Comparison of ENCODE assay signal across 9 cellular contexts in the genomic region with DNA sequence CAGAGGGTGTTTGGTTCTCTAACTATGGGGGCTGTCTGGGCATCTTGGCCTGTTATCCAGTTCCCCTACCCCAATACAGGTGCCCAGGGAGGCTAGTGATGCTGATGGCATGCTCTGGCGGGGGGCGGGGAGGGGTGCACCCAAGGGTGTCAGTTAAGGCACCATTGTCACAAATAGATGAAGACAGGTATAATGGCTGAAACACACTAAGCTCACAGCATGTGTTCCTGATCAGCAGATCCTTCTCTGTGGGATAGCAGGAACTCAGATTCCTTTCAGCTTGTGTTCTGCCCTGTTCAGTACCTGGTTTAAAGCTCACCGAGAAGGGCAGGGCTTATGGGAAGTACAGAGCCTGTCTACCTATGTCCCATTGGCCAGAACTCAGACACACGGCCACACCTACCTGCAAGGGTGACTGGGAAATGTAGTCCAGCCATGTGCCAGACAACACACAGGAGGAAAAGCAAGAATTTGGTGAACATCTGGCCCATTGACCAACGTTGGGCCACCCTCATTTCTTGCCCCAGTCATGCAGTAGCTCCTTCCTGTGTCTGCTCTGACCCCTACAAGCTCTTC. TPM values are rescaled to one million over a fixed set of nuclear protein-coding genes. Genes with fewer than 3 reads are reported as not detected.
DNase-seq lines count a peak whose midpoint lies in the region; ATAC-seq, FAIRE-seq and TF ChIP-seq lines count a peak whose summit lies in the region.
"Had no signal": no experiment of that assay in that cellular context is flagged by ENCODE, and none has a peak within 500 bp of the region (broad histone marks: within the 10 kb centered on the region; RNA-seq: fewer than 3 reads in every experiment).

No MANE protein-coding gene starts in this region.

- peak; percentile 10 for DNase-seq in A673 (ENCODE audit: low spot score)
- DNase-seq in GM18507 (ENCODE audit: extremely low spot score, insufficient read length, low read depth), result peak; percentile 14
- DNase-seq in Jurkat, Clone E6-1 (ENCODE audit: low read depth, low spot score), result peak; percentile 52
- DNase-seq in T-helper 2 cell treated with Interferon-gamma antibody and Interleukin-4, amounts not matched to agents 5 μg/mL and 100 μg/mL, for 36 hours (ENCODE audit: low spot score), result peak; percentile 6
- peak in 36 of 42 donors; percentile 10 to 86 (median 46) for DNase-seq in head of caudate nucleus

- no peak for ATAC-seq in HG02678 (IDR thresholded peaks at IDR 0.05; ENCODE audit: unreplicated experiment)
- no peak for ATAC-seq in HG03196 (IDR thresholded peaks at IDR 0.05; ENCODE audit: unreplicated experiment)
- ATAC-seq in GM18861 (IDR thresholded peaks at IDR 0.05; ENCODE audit: unreplicated experiment), result no peak

- CTCF ChIA-PET in A673 (lab: Charles Lee), result no interaction called here

- peaks cover 52% of the 10 kb centered on the region for H3K27me3 ChIP-seq in A673 (replicated peaks; ENCODE audit: insufficient read depth, low read depth, low read length, poor library complexity)

- no peaks in the 10 kb centered on the region for H3K4me1 ChIP-seq in A673 (ENCODE audit: insufficient read depth, low read length, poor library complexity, severe bottlenecking)

- no TSS peak for BruUV-seq in A673 (replicated peaks; lab: Mats Ljungman, UMichigan)

- no peak overlapping the region for H3K4me3 ChIP-seq in A673 (ENCODE audit: low read depth, low read length, poor library complexity, severe bottlenecking)
- H3K4me3 ChIP-seq in Jurkat, Clone E6-1 (ENCODE audit: low read length), result peak overlapping the region; percentile 18; the same call in 1 of the 2 replicates

- intact Hi-C loops in A673 (cut with micrococcal nuclease; ENCODE audit: unreplicated experiment) (no loop called here), head of caudate nucleus (cut with DNase I) (no loop called here)

- peaks cover 5% of the 10 kb centered on the region for H3K4me1 Mint-ChIP-seq in T-helper 2 cell treated with Interferon-gamma antibody and Interleukin-4, amounts not matched to agents 5 μg/mL and 100 μg/mL, for 36 hours (ENCODE audit: low read depth)

- no peak overlapping the region for H3K27ac Mint-ChIP-seq in T-helper 2 cell treated with Interferon-gamma antibody and Interleukin-4, amounts not matched to agents 5 μg/mL and 100 μg/mL, for 36 hours
- H3K27ac Mint-ChIP-seq: activated naive CD4-positive, alpha-beta T cell treated with anti-CD3 and anti-CD28 coated beads, Interleukin-2, amount 50 U/mL, for 72 hours had no signal

- no peak overlapping the region for H3K4me3 Mint-ChIP-seq in T-helper 2 cell treated with Interferon-gamma antibody and Interleukin-4, amounts not matched to agents 5 μg/mL and 100 μg/mL, for 36 hours

- POLR2A ChIA-PET in A673 (lab: Charles Lee; ENCODE audit: low non-redundant PET), result no interaction called here

- TF ChIP-seq CTCF in A673 (conservative IDR thresholded peaks at IDR 0.05; ENCODE audit: low read depth, low read length), result no peak

- no peaks in the 10 kb centered on the region for H3K9me3 Mint-ChIP-seq in T-helper 2 cell treated with Interferon-gamma antibody and Interleukin-4, amounts not matched to agents 5 μg/mL and 100 μg/mL, for 36 hours
- H3K9me3 Mint-ChIP-seq: activated naive CD4-positive, alpha-beta T cell treated with anti-CD3 and anti-CD28 coated beads, Interleukin-2, amount 50 U/mL, for 72 hours had no signal

- H3K9me3 ChIP-seq in A673 (ENCODE audit: low read depth, low read length, poor library complexity, severe bottlenecking), result no peaks in the 10 kb centered on the region

- FAIRE-seq in GM18507 (lab: Jason Lieb, UNC), result peak; percentile 63

- H3K36me3 ChIP-seq in A673 (ENCODE audit: insufficient read depth, low read length, poor library complexity, severe bottlenecking), result no peaks in the 10 kb centered on the region

- no peak overlapping the region for H3K27ac ChIP-seq in A673 (ENCODE audit: low read depth, low read length, poor library complexity, severe bottlenecking)

- peaks cover 43% of the 10 kb centered on the region for H3K27me3 Mint-ChIP-seq in T-helper 2 cell treated with Interferon-gamma antibody and Interleukin-4, amounts not matched to agents 5 μg/mL and 100 μg/mL, for 36 hours (ENCODE audit: low read depth)

- H3K36me3 Mint-ChIP-seq in T-helper 2 cell treated with Interferon-gamma antibody and Interleukin-4, amounts not matched to agents 5 μg/mL and 100 μg/mL, for 36 hours (ENCODE audit: low read depth), result no peaks in the 10 kb centered on the region

RNA-seq across cellular contexts. Expression of a gene that starts 3.4 kb away (rescaled TPM):
- total RNA-seq in A673 (2021), result not detected in 2 replicates
- not detected for polyA plus RNA-seq in Jurkat, Clone E6-1 (2012; ENCODE audit: insufficient read depth, insufficient read length)
- total RNA-seq: activated naive CD4-positive, alpha-beta T cell treated with anti-CD3 and anti-CD28 coated beads, Interleukin-2, amount 50 U/mL, for 72 hours had no signal
